Comparison of ENCODE assay signal across 8 cellular contexts in the genomic region with DNA sequence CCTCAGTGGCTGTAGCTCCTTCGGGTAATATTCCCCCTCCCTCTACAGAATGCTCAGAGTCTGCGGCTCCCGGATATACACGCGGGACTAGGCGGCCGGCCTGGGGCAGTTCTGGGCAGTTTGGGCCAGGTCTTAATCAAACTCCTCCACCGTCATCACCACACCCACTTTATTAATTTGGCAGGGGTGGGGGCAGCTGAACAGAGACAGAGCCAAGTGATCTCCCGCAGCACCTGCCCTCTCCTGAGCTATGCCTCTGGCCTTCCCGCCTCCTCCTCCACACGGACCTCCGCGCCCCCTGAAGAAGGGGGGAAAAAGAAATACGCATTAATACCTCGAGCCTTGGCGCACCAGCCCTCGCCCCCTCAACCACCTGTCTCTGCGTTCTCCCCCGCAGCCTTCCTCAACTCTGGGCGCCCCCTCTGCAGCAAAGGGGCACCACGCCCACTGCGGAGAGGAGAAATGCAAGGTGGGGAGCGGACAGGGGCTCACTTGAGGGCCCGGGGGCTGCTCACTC. TPM values are rescaled to one million over a fixed set of nuclear protein-coding genes. Genes with fewer than 3 reads are reported as not detected.
DNase-seq lines count a peak whose midpoint lies in the region; ATAC-seq and TF ChIP-seq lines count a peak whose summit lies in the region.

No MANE protein-coding gene starts in this region.

- no peak overlapping the region for H3K23ac ChIP-seq in mesenchymal stem cell (ENCODE audit: low read length in 2 of 2)

- H2BK15ac ChIP-seq in mesenchymal stem cell (ENCODE audit: low read depth, poor library complexity, severe bottlenecking): no peak overlapping the region

- CTCF ChIA-PET in SK-N-SH (lab: Yijun Ruan, JAX): interaction anchor here (0.7 to 10.8 kb wide), 34 partner anchors 8 to 301 kb away, joined by 3 to 181 read pairs (median 5); no protein-coding TSS in a partner anchor

- H4K8ac ChIP-seq in mesenchymal stem cell (ENCODE audit: low read length): peak overlapping the region; percentile 59

- H4K91ac ChIP-seq in mesenchymal stem cell (ENCODE audit: low read length): no peak overlapping the region

- H3K27me3 ChIP-seq in DOHH2 (ENCODE audit: control insufficient read depth, low read length): no peaks in the 10 kb centered on the region
- H3K27me3 ChIP-seq in HAP-1 (ENCODE audit: low read depth): no peaks in the 10 kb centered on the region
- no peaks in the 10 kb centered on the region for H3K27me3 ChIP-seq in SK-N-SH (ENCODE audit: insufficient read depth)
- H3K27me3 ChIP-seq in ectodermal cell (ENCODE audit: control insufficient read depth, insufficient read depth, low read length, poor library complexity, severe bottlenecking): peaks cover 29% of the 10 kb centered on the region
- no peaks in the 10 kb centered on the region for H3K27me3 ChIP-seq in mesenchymal stem cell (ENCODE audit: control insufficient read depth in 1 of 2, insufficient read depth in 1 of 2, low read length in 2 of 2)
- H3K27me3 ChIP-seq in thyroid gland: no peaks in the 10 kb centered on the region

- peak overlapping the region; percentile 84 for H2AFZ ChIP-seq in SK-N-SH (ENCODE audit: low read depth)
- peak overlapping the region; percentile 79 for H2AFZ ChIP-seq in mesenchymal stem cell (ENCODE audit: low read depth, low read length)

- H2BK120ac ChIP-seq in mesenchymal stem cell (ENCODE audit: low read depth, low read length): no peak overlapping the region

- H3K18ac ChIP-seq in mesenchymal stem cell (ENCODE audit: low read depth in 1 of 2, low read length in 2 of 2): peak overlapping the region; percentile 5 to 48

- peaks cover 8% of the 10 kb centered on the region for H3K79me1 ChIP-seq in mesenchymal stem cell (replicated peaks; ENCODE audit: low read length, poor library complexity, severe bottlenecking)

- in situ Hi-C loops in HAP-1 (cut with MboI; ENCODE audit: low sequenced_read_pairs): no loop called here

- DNase-seq in HAP-1 (ENCODE audit: low spot score in 2 of 2) (peak; percentile 19 to 73), SK-N-SH (peak; percentile 54), mesenchymal stem cell (peak; percentile 38), thyroid gland (peak; percentile 74 to 78), NCI-H524 treated with DMSO at 0.1 percent for 48 hours (lab: John Stamatoyannopoulos, UW) (no peak)

- peak overlapping the region; percentile 90 for H3K9ac ChIP-seq in SK-N-SH
- H3K9ac ChIP-seq in mesenchymal stem cell (ENCODE audit: low read length): peak overlapping the region; percentile 87

- H3K9me2 ChIP-seq in DOHH2 (replicated peaks; ENCODE audit: control insufficient read depth, low read length): no peaks in the 10 kb centered on the region
- H3K9me2 ChIP-seq in SK-N-SH: no peaks in the 10 kb centered on the region

- H3K4me1 ChIP-seq in DOHH2 (ENCODE audit: control insufficient read depth, low read length) (peaks cover 38% of the 10 kb centered on the region), HAP-1 (peaks cover 9% of the 10 kb centered on the region), SK-N-SH (ENCODE audit: control insufficient read depth in 1 of 2, insufficient read depth in 2 of 2, low read depth in 1 of 2, low read length in 1 of 2) (peaks cover 0 to 32% of the 10 kb centered on the region in 2 experiments; a peak in 1 of 4 replicates), ectodermal cell (ENCODE audit: control insufficient read depth, insufficient read depth, low read length) (no peaks in the 10 kb centered on the region), mesenchymal stem cell (ENCODE audit: control insufficient read depth, insufficient read depth, low read depth, low read length) (peaks cover 15% of the 10 kb centered on the region), thyroid gland (peaks cover 35 to 51% of the 10 kb centered on the region in 2 donors)

- H3K4me2 ChIP-seq in DOHH2 (ENCODE audit: low read length) (peak overlapping the region; percentile 95), SK-N-SH (peak overlapping the region; percentile 97), mesenchymal stem cell (ENCODE audit: low read length, poor library complexity, severe bottlenecking) (peak overlapping the region; percentile 73)

- no peak for TF ChIP-seq RAD21 in SK-N-SH (IDR thresholded peaks at IDR 0.05; ENCODE audit: low read length)

- no peaks in the 10 kb centered on the region for H4K20me1 ChIP-seq in DOHH2 (ENCODE audit: control insufficient read depth, insufficient read depth, low read depth, low read length)
- no peaks in the 10 kb centered on the region for H4K20me1 ChIP-seq in SK-N-SH (ENCODE audit: insufficient read depth)

- no peak for TF ChIP-seq EP300 in SK-N-SH (IDR thresholded peaks at IDR 0.05; ENCODE audit: borderline replicate concordance in 1 of 2, low read depth in 1 of 2, low read length in 1 of 2)

- TF ChIP-seq CTCF in DOHH2 (IDR thresholded peaks at IDR 0.05; ENCODE audit: low read depth, low read length, poor library complexity, severe bottlenecking) (no peak), SK-N-SH (IDR thresholded peaks at IDR 0.05) (no peak), thyroid gland (IDR thresholded peaks at IDR 0.05) (no peak)

- H3K36me3 ChIP-seq in DOHH2 (ENCODE audit: control insufficient read depth, low read length) (no peaks in the 10 kb centered on the region; the same call in 1 of the 2 replicates), HAP-1 (replicated peaks) (peaks cover 32% of the 10 kb centered on the region), SK-N-SH (replicated peaks in 1 of 2; ENCODE audit: control insufficient read depth in 1 of 2, insufficient read depth in 2 of 2, low read length in 1 of 2) (peaks cover 0 to 26% of the 10 kb centered on the region in 2 experiments), ectodermal cell (ENCODE audit: control insufficient read depth, insufficient read depth, low read length) (no peaks in the 10 kb centered on the region), mesenchymal stem cell (ENCODE audit: control insufficient read depth in 1 of 2, insufficient read depth in 2 of 2, low read depth in 1 of 2, low read length in 2 of 2) (peaks cover under 1 to 12% of the 10 kb centered on the region in 2 experiments), thyroid gland (no peaks in the 10 kb centered on the region)

- H3F3A ChIP-seq in DOHH2 (ENCODE audit: control insufficient read depth, insufficient read depth): no peaks in the 10 kb centered on the region
- no peaks in the 10 kb centered on the region for H3F3A ChIP-seq in SK-N-SH (replicated peaks; ENCODE audit: insufficient read depth)

- H3K79me2 ChIP-seq in DOHH2 (ENCODE audit: control insufficient read depth, low read length) (peaks cover 4% of the 10 kb centered on the region), SK-N-SH (ENCODE audit: insufficient read depth) (peaks cover 7% of the 10 kb centered on the region; the same call in 1 of the 2 replicates)

- ATAC-seq in HG02973 (IDR thresholded peaks at IDR 0.05; ENCODE audit: unreplicated experiment): no peak

- peak overlapping the region in 1 of 2 experiments; percentile 13 for H3K4ac ChIP-seq in mesenchymal stem cell (ENCODE audit: low read depth in 1 of 2, low read length in 2 of 2)

- peak overlapping the region; percentile 5 to 73 for H3K14ac ChIP-seq in mesenchymal stem cell (ENCODE audit: low read length in 2 of 2)

- H2AK5ac ChIP-seq in mesenchymal stem cell (ENCODE audit: low read length, severe bottlenecking): no peak overlapping the region

- intact Hi-C loops in thyroid gland (cut with DNase I): loop anchor here (2.0 kb wide), 1 partner anchor 42 kb away; no protein-coding TSS in a partner anchor

- H3K27ac ChIP-seq in DOHH2 (ENCODE audit: low read depth, low read length): no peak overlapping the region
- H3K27ac ChIP-seq in SK-N-SH (ENCODE audit: low read depth in 2 of 2, low read length in 1 of 2): peak overlapping the region in 1 of 2 experiments; percentile 47; a peak in 1 of 4 replicates
- no peak overlapping the region for H3K27ac ChIP-seq in ectodermal cell (ENCODE audit: insufficient read depth, low read depth, low read length, poor library complexity, severe bottlenecking)
- no peak overlapping the region for H3K27ac ChIP-seq in mesenchymal stem cell (ENCODE audit: low read length, poor library complexity, severe bottlenecking)
- H3K27ac ChIP-seq in thyroid gland: peak overlapping the region; percentile 96 to 98 (median 97)

- H3K4me3 ChIP-seq in DOHH2 (ENCODE audit: low read length): peak overlapping the region; percentile 89
- H3K4me3 ChIP-seq in HAP-1: peak overlapping the region; percentile 67
- peak overlapping the region; percentile 78 to 85 for H3K4me3 ChIP-seq in SK-N-SH (ENCODE audit: low read depth in 2 of 2, low read length in 1 of 2)
- H3K4me3 ChIP-seq in ectodermal cell (ENCODE audit: insufficient read depth, low read depth, low read length): peak overlapping the region; percentile 58
- peak overlapping the region; percentile 70 to 84 for H3K4me3 ChIP-seq in mesenchymal stem cell (ENCODE audit: insufficient read depth in 1 of 2, low read depth in 1 of 2, low read length in 2 of 2)
- H3K4me3 ChIP-seq in thyroid gland (replicated peaks in 1 of 3): peak overlapping the region; percentile 51 to 86 (median 67)

- TF ChIP-seq POLR2A in thyroid gland (IDR thresholded peaks at IDR 0.05): peak in 1 of 2 donors; percentile 55

- POLR2A ChIA-PET in SK-N-SH (lab: Yijun Ruan, JAX): interaction anchor here (1.0 to 1.3 kb wide), 2 partner anchors 12 to 95 kb away, joined by 3 to 4 read pairs; no protein-coding TSS in a partner anchor

- H2BK5ac ChIP-seq in mesenchymal stem cell (ENCODE audit: low read depth, low read length, poor library complexity, severe bottlenecking): no peak overlapping the region

- 9% methylated on average over 17 of the region's 24 CpGs for WGBS in SK-N-SH (ENCODE audit: low lambda C conversion rate)
- 27 to 32% methylated on average over 23 to 24 of the region's 24 CpGs for WGBS in ectodermal cell, 2 experiments
- WGBS in mesenchymal stem cell: 15% methylated on average over 10 of the region's 24 CpGs
- WGBS in thyroid gland, 2 donors: 2 to 4% methylated on average over 14 to 16 of the region's 24 CpGs

- H3K9me3 ChIP-seq in DOHH2 (ENCODE audit: control insufficient read depth, insufficient read depth, low read length) (no peaks in the 10 kb centered on the region), HAP-1 (no peaks in the 10 kb centered on the region), SK-N-SH (no peaks in the 10 kb centered on the region), ectodermal cell (ENCODE audit: control insufficient read depth, low read length) (no peaks in the 10 kb centered on the region), mesenchymal stem cell (ENCODE audit: control insufficient read depth, low read length) (no peaks in the 10 kb centered on the region), thyroid gland (no peaks in the 10 kb centered on the region)

- no peak overlapping the region for H2BK12ac ChIP-seq in mesenchymal stem cell (ENCODE audit: low read length in 2 of 2)

RNA-seq across cellular contexts. Expression of a gene that starts 42.6 kb away (rescaled TPM):
- 0.59 and 0.62 TPM in 2 replicates for polyA plus RNA-seq in SK-N-SH (2012; rRNA removed)
- 0.33 and 0.43 TPM in 2 replicates for polyA plus RNA-seq in SK-N-SH (2012; cell fraction: cytosol; rRNA removed)
- polyA plus RNA-seq in SK-N-SH (2012; cell fraction: nucleus; rRNA removed): 0.42 and 0.54 TPM in 2 replicates
- polyA plus RNA-seq in ectodermal cell (2013, experiment 1 of 4): 0.63 TPM
- 0.91 TPM for polyA plus RNA-seq in ectodermal cell (2013, experiment 2 of 4)
- 0.85 TPM for polyA plus RNA-seq in ectodermal cell (2013, experiment 3 of 4)
- 1.5 TPM for polyA plus RNA-seq in ectodermal cell (2013, experiment 4 of 4)
- polyA plus RNA-seq in mesenchymal stem cell (2013, experiment 1 of 2): 0.10 TPM
- polyA plus RNA-seq in mesenchymal stem cell (2013, experiment 2 of 2): 0.10 TPM
- total RNA-seq in thyroid gland: 10 to 100 TPM; 20.7 to 38.8 (median 27.8) TPM

Comparison
In these comparisons a context has a peak if more than half of its experiments do, and no peak if none do; other contexts are left out.
1. H3K27ac ChIP-seq: peak in thyroid gland (3 of 3); none in DOHH2 (single experiment), ectodermal cell (single experiment) and mesenchymal stem cell (single experiment).
2. Peak in every context shown above with its lines, with median percentiles within 50 percentile points of each other: H3K4me2 ChIP-seq and H3K4me3 ChIP-seq.